8 cellular contexts compared by ENCODE assay signal in the genomic region with DNA sequence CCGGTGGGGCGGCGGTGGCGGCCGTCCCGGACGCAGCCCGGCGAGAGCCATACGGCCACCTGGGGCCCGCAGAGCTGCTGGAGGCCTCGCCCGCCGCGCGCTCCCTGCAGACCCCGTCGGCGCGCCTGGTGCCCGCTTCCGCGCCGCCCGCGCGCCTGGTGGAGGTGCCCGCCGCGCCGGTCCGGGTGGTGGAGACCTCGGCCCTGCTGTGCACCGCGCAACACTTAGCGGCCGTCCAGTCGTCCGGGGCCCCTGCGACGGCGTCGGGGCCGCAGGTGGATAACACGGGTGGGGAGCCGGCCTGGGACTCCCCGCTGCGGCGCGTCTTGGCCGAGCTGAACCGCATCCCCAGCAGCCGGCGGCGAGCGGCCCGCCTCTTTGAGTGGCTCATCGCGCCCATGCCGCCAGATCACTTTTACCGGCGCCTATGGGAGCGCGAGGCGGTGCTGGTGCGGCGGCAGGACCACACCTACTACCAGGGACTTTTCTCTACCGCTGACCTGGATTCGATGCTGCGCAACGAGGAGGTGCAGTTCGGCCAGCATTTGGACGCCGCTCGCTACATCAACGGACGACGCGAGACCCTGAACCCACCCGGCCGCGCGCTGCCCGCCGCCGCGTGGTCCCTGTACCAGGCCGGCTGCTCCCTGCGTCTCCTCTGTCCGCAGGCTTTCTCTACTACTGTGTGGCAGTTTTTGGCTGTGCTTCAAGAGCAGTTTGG. TPM values are rescaled to one million over a fixed set of nuclear protein-coding genes. Genes with fewer than 3 reads are reported as not detected.
DNase-seq lines count a peak whose midpoint lies in the region; ATAC-seq and TF ChIP-seq lines count a peak whose summit lies in the region.

No MANE protein-coding gene starts in this region.

- H3K79me1 ChIP-seq in trophoblast cell (ENCODE audit: low read length) = peaks cover 6% of the 10 kb centered on the region

- peak in 1 of 2 donors; percentile 69 for TF ChIP-seq POLR2A in Peyer's patch (IDR thresholded peaks at IDR 0.05)
- TF ChIP-seq POLR2A in gastroesophageal sphincter (IDR thresholded peaks at IDR 0.05) = peak; percentile 16 to 29
- TF ChIP-seq POLR2A in transverse colon (IDR thresholded peaks at IDR 0.05) = peak; percentile 1

- H2BK12ac ChIP-seq in trophoblast cell (ENCODE audit: low read length) = no peak overlapping the region

- H3K18ac ChIP-seq in trophoblast cell (ENCODE audit: low read length) = peak overlapping the region; percentile 83

- peaks cover 9% of the 10 kb centered on the region for H3K79me2 ChIP-seq in trophoblast cell (ENCODE audit: control insufficient read depth, insufficient read depth, low read length, poor library complexity)

- intact Hi-C loops in CD8-positive, alpha-beta T cell (cut with DNase I, micrococcal nuclease) = loop anchor here in 1 of 2 experiments (1.0 to 10.0 kb wide), 3 partner anchors 76 to 593 kb away; a partner anchor contains a TSS
- intact Hi-C loops in transverse colon (cut with DNase I; ENCODE audit: low total_unique reads) = no loop called here

- H4K12ac ChIP-seq in trophoblast cell (ENCODE audit: low read depth, low read length) = peak overlapping the region; percentile 86

- H2AK5ac ChIP-seq in trophoblast cell (ENCODE audit: low read length) = no peak overlapping the region

- H3K9me3 ChIP-seq in CD8-positive, alpha-beta T cell (ENCODE audit: low read length) = no peaks in the 10 kb centered on the region
- H3K9me3 ChIP-seq in Peyer's patch = no peaks in the 10 kb centered on the region
- H3K9me3 ChIP-seq in gastroesophageal sphincter = no peaks in the 10 kb centered on the region
- H3K9me3 ChIP-seq in trophoblast cell (ENCODE audit: insufficient read depth, low read depth, low read length) = peaks cover 1% of the 10 kb centered on the region
- no peaks in the 10 kb centered on the region for H3K9me3 ChIP-seq in transverse colon

- POLR2A ChIA-PET in CD8-positive, alpha-beta T cell (lab: Charles Lee) = interaction anchor here (1.0 to 2.5 kb wide), 14 partner anchors 9 to 433 kb away, joined by 3 to 23 read pairs (median 4); a partner anchor contains a TSS

- TF ChIP-seq EP300 in gastroesophageal sphincter (IDR thresholded peaks at IDR 0.05) (no peak), transverse colon (IDR thresholded peaks at IDR 0.05; ENCODE audit: low read depth) (no peak)

- H3K9ac ChIP-seq in trophoblast cell (ENCODE audit: low read length) = peak overlapping the region; percentile 96

- H3K4me1 ChIP-seq in CD8-positive, alpha-beta T cell (ENCODE audit: insufficient read depth, low read length) = peaks cover 37% of the 10 kb centered on the region
- H3K4me1 ChIP-seq in Peyer's patch (peaks cover 0 to 22% (median 9%) of the 10 kb centered on the region in 4 donors), gastroesophageal sphincter (peaks cover 0 to 46% (median 13%) of the 10 kb centered on the region in 3 donors), trophoblast cell (ENCODE audit: control insufficient read depth in 1 of 2, insufficient read depth in 2 of 2, low read length in 2 of 2) (peaks cover 10 to 20% of the 10 kb centered on the region in 2 experiments), transverse colon (peaks cover 14 to 30% (median 24%) of the 10 kb centered on the region in 4 donors)

- ATAC-seq in CD8-positive, alpha-beta T cell = peak; percentile 72
- ATAC-seq in GM19455 (IDR thresholded peaks at IDR 0.05; ENCODE audit: unreplicated experiment) (peak; percentile 58), gastroesophageal sphincter (peak; percentile 65)

- H2AFZ ChIP-seq in trophoblast cell (ENCODE audit: insufficient read depth, low read length, poor library complexity) = peak overlapping the region; percentile 80

- peak overlapping the region; percentile 100 for H3K4me2 ChIP-seq in trophoblast cell (ENCODE audit: low read length)

- peak overlapping the region; percentile 88 for H3K14ac ChIP-seq in trophoblast cell (ENCODE audit: low read length)

- no peaks in the 10 kb centered on the region for H3K27me3 ChIP-seq in CD8-positive, alpha-beta T cell (ENCODE audit: insufficient read depth, low read length)
- H3K27me3 ChIP-seq in Peyer's patch (no peaks in the 10 kb centered on the region), gastroesophageal sphincter (no peaks in the 10 kb centered on the region), trophoblast cell (ENCODE audit: insufficient read depth, low read length) (no peaks in the 10 kb centered on the region), transverse colon (no peaks in the 10 kb centered on the region)

- H3K27ac ChIP-seq in CD8-positive, alpha-beta T cell (ENCODE audit: low read depth, low read length) = peak overlapping the region; percentile 78
- H3K27ac ChIP-seq in Peyer's patch = peak overlapping the region; percentile 83 to 94 (median 89)
- H3K27ac ChIP-seq in gastroesophageal sphincter = peak overlapping the region; percentile 84 to 94 (median 89)
- H3K27ac ChIP-seq in trophoblast cell (ENCODE audit: low read depth, low read length) = peak overlapping the region; percentile 66
- H3K27ac ChIP-seq in transverse colon = peak overlapping the region; percentile 94 to 97 (median 96)

- peak overlapping the region; percentile 57 for H3K4ac ChIP-seq in trophoblast cell (ENCODE audit: low read depth, low read length)

- H3K23ac ChIP-seq in trophoblast cell (ENCODE audit: low read length) = no peak overlapping the region

- no peak for TF ChIP-seq CTCF in CD8-positive, alpha-beta T cell (IDR thresholded peaks at IDR 0.05)
- no peak for TF ChIP-seq CTCF in Peyer's patch (IDR thresholded peaks at IDR 0.05)
- TF ChIP-seq CTCF in gastroesophageal sphincter (IDR thresholded peaks at IDR 0.05) = no peak
- no peak for TF ChIP-seq CTCF in transverse colon (IDR thresholded peaks at IDR 0.05)

- in situ Hi-C loops in transverse colon (cut with MboI; ENCODE audit: low pct_ligation_motif_present in 1 of 4, low pct_unique_long_range_greater_than_20kb in 1 of 4, low sequenced_read_pairs in 3 of 4) = no loop called here

- peak in 6 of 7 experiments; percentile 31 to 75 (median 58) for DNase-seq in CD8-positive, alpha-beta T cell
- DNase-seq in HK-2 (ENCODE audit: unreplicated experiment) = peak; percentile 77
- DNase-seq in Peyer's patch = peak; percentile 57 to 84 (median 83)
- DNase-seq in activated gamma-delta T cell (lab: John Stamatoyannopoulos, UW) = peak; percentile 69
- DNase-seq in trophoblast cell = peak; percentile 68 to 79
- DNase-seq in transverse colon = peak; percentile 79

- peak overlapping the region; percentile 91 for H3K27ac Mint-ChIP-seq in CD8-positive, alpha-beta T cell

- H3K36me3 ChIP-seq in CD8-positive, alpha-beta T cell (ENCODE audit: insufficient read depth, low read length) = peaks cover 6% of the 10 kb centered on the region
- no peaks in the 10 kb centered on the region for H3K36me3 ChIP-seq in Peyer's patch
- H3K36me3 ChIP-seq in gastroesophageal sphincter = peaks cover 0 to 19% of the 10 kb centered on the region in 2 donors
- H3K36me3 ChIP-seq in trophoblast cell (ENCODE audit: control insufficient read depth in 1 of 2, insufficient read depth in 2 of 2, low read length in 2 of 2) = no peaks in the 10 kb centered on the region
- no peaks in the 10 kb centered on the region for H3K36me3 ChIP-seq in transverse colon

- no CpG with 5 or more reads among the region's 90 CpGs for WGBS in gastroesophageal sphincter (ENCODE audit: low coverage in 1 of 2), 2 donors
- WGBS in trophoblast cell (ENCODE audit: extremely low coverage, insufficient coverage, insufficient read length) = no CpG with 5 or more reads among the region's 90 CpGs
- WGBS in transverse colon (ENCODE audit: low coverage in 1 of 2), 2 donors = 0% methylated on average over 57 of the region's 90 CpGs; no CpG with 5 or more reads in 1 of the 2 donors

- H2BK5ac ChIP-seq in trophoblast cell (ENCODE audit: low read depth, low read length, poor library complexity) = no peak overlapping the region

- CTCF ChIA-PET in CD8-positive, alpha-beta T cell (lab: Charles Lee) = interaction anchor here (1.2 to 1.3 kb wide), 2 partner anchors 18 to 27 kb away, joined by 3 to 4 read pairs; no protein-coding TSS in a partner anchor

- H3K27me3 Mint-ChIP-seq in CD8-positive, alpha-beta T cell (ENCODE audit: low read depth) = no peaks in the 10 kb centered on the region

- H3K4me3 Mint-ChIP-seq in CD8-positive, alpha-beta T cell = peak overlapping the region; percentile 86

- H4K91ac ChIP-seq in trophoblast cell (ENCODE audit: low read depth, low read length) = peak overlapping the region; percentile 56

- H3K4me3 ChIP-seq in CD8-positive, alpha-beta T cell (ENCODE audit: low read depth, low read length) = peak overlapping the region; percentile 68
- peak overlapping the region; percentile 59 to 91 (median 84) for H3K4me3 ChIP-seq in Peyer's patch
- peak overlapping the region; percentile 81 to 93 for H3K4me3 ChIP-seq in gastroesophageal sphincter
- H3K4me3 ChIP-seq in trophoblast cell (ENCODE audit: low read depth, low read length) = peak overlapping the region; percentile 92
- H3K4me3 ChIP-seq in transverse colon = peak overlapping the region; percentile 67 to 86 (median 76)

- peaks cover 50% of the 10 kb centered on the region for H3K4me1 Mint-ChIP-seq in CD8-positive, alpha-beta T cell (ENCODE audit: low read depth)

- no peaks in the 10 kb centered on the region for H3K9me3 Mint-ChIP-seq in CD8-positive, alpha-beta T cell

- peaks cover 37% of the 10 kb centered on the region for H3K36me3 Mint-ChIP-seq in CD8-positive, alpha-beta T cell

- peak overlapping the region; percentile 60 for H2BK120ac ChIP-seq in trophoblast cell (ENCODE audit: insufficient read depth, low read length, poor library complexity)

- peak overlapping the region; percentile 92 for H4K8ac ChIP-seq in trophoblast cell (ENCODE audit: low read depth, low read length)

RNA-seq across cellular contexts. Expression of a gene that starts 0.7 kb away (rescaled TPM):
- 10 to 100 TPM; 24.7 to 25.5 TPM for total RNA-seq in CD8-positive, alpha-beta T cell
- total RNA-seq in Peyer's patch (10 to 100 TPM; 11.4 to 14.7 (median 12.5) TPM), gastroesophageal sphincter (10 to 100 TPM; 13.6 to 21.8 (median 18.1) TPM), transverse colon (10 to 100 TPM in 3 of 4 donors, 1 to 10 TPM in 1; 9.6 to 39.8 (median 18.0) TPM)
- polyA plus RNA-seq in trophoblast cell (2013) = 5.4 and 5.6 TPM in 2 replicates

RNA-seq across cellular contexts. Expression of a gene that starts 33.1 kb away (rescaled TPM):
- 10 to 100 TPM; 21.8 to 22.0 TPM for total RNA-seq in CD8-positive, alpha-beta T cell
- total RNA-seq in Peyer's patch (100 to 1,000 TPM; 105 to 125 (median 117) TPM), gastroesophageal sphincter (10 to 100 TPM; 42.4 to 63.5 (median 51.0) TPM), transverse colon (100 to 1,000 TPM in 2 of 4 donors, 10 to 100 TPM in 2; 64.7 to 117 (median 103) TPM)
- 86.2 and 87.0 TPM in 2 replicates for polyA plus RNA-seq in trophoblast cell (2013)

RNA-seq across cellular contexts. Expression of a gene that starts 45.5 kb away (rescaled TPM):
- 1 to 10 TPM; 2.0 to 2.3 TPM for total RNA-seq in CD8-positive, alpha-beta T cell
- total RNA-seq in Peyer's patch (10 to 100 TPM in 3 of 4 donors, 1 to 10 TPM in 1; 4.1 to 14.1 (median 11.4) TPM), gastroesophageal sphincter (10 to 100 TPM in 3 of 4 donors, 1 to 10 TPM in 1; 9.8 to 17.9 (median 16.5) TPM), transverse colon (10 to 100 TPM in 1 of 4 donors, 1 to 10 TPM in 2, under 1 TPM in 1; 0.40 to 10.9 (median 7.6) TPM)
- polyA plus RNA-seq in trophoblast cell (2013) = 4.4 and 5.0 TPM in 2 replicates

Comparison
In these comparisons a context has a peak if more than half of its experiments do, and no peak if none do; other contexts are left out.
1. Peak in every context shown above with its lines: DNase-seq, ATAC-seq, H3K4me3 ChIP-seq and H3K27ac ChIP-seq.